In the genomic region with DNA sequence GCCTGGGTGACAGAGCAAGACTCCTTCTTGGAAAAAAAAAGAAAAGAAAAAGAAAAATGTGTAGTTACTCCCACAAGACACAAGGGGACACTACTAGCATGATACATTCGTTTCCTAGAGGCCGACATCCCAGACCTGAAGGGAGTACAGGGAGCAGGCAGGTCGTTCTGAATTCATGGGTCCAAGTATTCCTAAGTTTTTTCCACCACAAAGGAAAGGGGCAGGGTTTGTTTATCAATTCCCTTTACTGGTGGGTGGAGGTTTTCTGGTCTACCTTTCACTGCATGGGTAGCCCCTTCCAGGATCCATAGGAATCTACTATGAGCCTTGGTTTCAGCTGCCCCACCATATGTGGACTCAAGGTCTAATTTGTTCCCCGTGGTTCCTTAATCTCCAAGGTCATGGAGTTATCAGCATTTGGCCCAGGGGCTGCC, we compare ENCODE assay signal across 1 cellular context.
TF ChIP-seq lines count a peak whose summit lies in the region.

No MANE protein-coding gene starts in this region.

TF ChIP-seq in GM12878, 131 proteins besides CTCF, POLR2A, EP300 and RAD21:
- TF ChIP-seq RB1 (IDR thresholded peaks at IDR 0.05; ENCODE audit: borderline replicate concordance) (peak; percentile 70; the same call in 1 of the 2 replicates), IKZF2 (IDR thresholded peaks at IDR 0.05) (peak in 1 of 2 experiments; percentile 65; a peak in 2 of 4 replicates), BRCA1 (IDR thresholded peaks at IDR 0.05; ENCODE audit: low read depth, low read length) (no peak), IKZF1 (conservative IDR thresholded peaks at IDR 0.05) (peak; percentile 67), EED (IDR thresholded peaks at IDR 0.05; ENCODE audit: low read depth) (no peak), SMC3 (IDR thresholded peaks at IDR 0.05; ENCODE audit: borderline replicate concordance, low read length) (peak; percentile 90), MXI1 (IDR thresholded peaks at IDR 0.05; ENCODE audit: low read depth, low read length) (0 out of 2 replicates have a peak, but pooled peaks have one; percentile 18), ESRRA (IDR thresholded peaks at IDR 0.05; ENCODE audit: low read length) (no peak), ZNF384 (IDR thresholded peaks at IDR 0.05; ENCODE audit: borderline replicate concordance, low read depth, low read length) (peak; percentile 89), BHLHE40 (IDR thresholded peaks at IDR 0.05; ENCODE audit: borderline replicate concordance in 1 of 2, low read depth in 2 of 2, low read length in 1 of 2) (0 out of 4 replicates have a peak, but pooled peaks of 1 of the 2 experiments have one; percentile 13), YY1 (IDR thresholded peaks at IDR 0.05; ENCODE audit: low read depth, low read length) (0 out of 2 replicates have a peak, but pooled peaks have one; percentile 51), CHD4 (IDR thresholded peaks at IDR 0.05) (no peak), KLF5 (IDR thresholded peaks at IDR 0.05; ENCODE audit: partially characterized antibody) (peak; percentile 33), RUNX3 (IDR thresholded peaks at IDR 0.05; ENCODE audit: low read length) (peak; percentile 56; the same call in 1 of the 2 replicates), EGR1 (IDR thresholded peaks at IDR 0.05; ENCODE audit: borderline replicate concordance in 1 of 2, low read depth in 2 of 2, low read length in 2 of 2) (no peak)
- TF ChIP-seq, protein P1, sequence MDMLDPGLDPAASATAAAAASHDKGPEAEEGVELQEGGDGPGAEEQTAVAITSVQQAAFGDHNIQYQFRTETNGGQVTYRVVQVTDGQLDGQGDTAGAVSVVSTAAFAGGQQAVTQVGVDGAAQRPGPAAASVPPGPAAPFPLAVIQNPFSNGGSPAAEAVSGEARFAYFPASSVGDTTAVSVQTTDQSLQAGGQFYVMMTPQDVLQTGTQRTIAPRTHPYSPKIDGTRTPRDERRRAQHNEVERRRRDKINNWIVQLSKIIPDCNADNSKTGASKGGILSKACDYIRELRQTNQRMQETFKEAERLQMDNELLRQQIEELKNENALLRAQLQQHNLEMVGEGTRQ (IDR thresholded peaks at IDR 0.05; ENCODE audit: borderline replicate concordance, low read depth, low read length) = no peak
- TF ChIP-seq, protein P2, sequence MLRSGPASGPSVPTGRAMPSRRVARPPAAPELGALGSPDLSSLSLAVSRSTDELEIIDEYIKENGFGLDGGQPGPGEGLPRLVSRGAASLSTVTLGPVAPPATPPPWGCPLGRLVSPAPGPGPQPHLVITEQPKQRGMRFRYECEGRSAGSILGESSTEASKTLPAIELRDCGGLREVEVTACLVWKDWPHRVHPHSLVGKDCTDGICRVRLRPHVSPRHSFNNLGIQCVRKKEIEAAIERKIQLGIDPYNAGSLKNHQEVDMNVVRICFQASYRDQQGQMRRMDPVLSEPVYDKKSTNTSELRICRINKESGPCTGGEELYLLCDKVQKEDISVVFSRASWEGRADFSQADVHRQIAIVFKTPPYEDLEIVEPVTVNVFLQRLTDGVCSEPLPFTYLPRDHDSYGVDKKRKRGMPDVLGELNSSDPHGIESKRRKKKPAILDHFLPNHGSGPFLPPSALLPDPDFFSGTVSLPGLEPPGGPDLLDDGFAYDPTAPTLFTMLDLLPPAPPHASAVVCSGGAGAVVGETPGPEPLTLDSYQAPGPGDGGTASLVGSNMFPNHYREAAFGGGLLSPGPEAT (IDR thresholded peaks at IDR 0.05; ENCODE audit: low read depth) = 0 out of 2 replicates have a peak, but pooled peaks have one; percentile 27
- TF ChIP-seq, protein P3, sequence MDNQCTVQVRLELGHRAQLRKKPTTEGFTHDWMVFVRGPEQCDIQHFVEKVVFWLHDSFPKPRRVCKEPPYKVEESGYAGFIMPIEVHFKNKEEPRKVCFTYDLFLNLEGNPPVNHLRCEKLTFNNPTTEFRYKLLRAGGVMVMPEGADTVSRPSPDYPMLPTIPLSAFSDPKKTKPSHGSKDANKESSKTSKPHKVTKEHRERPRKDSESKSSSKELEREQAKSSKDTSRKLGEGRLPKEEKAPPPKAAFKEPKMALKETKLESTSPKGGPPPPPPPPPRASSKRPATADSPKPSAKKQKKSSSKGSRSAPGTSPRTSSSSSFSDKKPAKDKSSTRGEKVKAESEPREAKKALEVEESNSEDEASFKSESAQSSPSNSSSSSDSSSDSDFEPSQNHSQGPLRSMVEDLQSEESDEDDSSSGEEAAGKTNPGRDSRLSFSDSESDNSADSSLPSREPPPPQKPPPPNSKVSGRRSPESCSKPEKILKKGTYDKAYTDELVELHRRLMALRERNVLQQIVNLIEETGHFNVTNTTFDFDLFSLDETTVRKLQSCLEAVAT (IDR thresholded peaks at IDR 0.05) = peak; percentile 40; the same call in 1 of the 2 replicates
TF ChIP-seq in GM12878: peak in this region for 12.
